8 cellular contexts compared by ENCODE assay signal in genomic region chr6:52994031-52994788, GRCh38. TPM values are rescaled to one million over a fixed set of nuclear protein-coding genes. Genes with fewer than 3 reads are reported as not detected.
A peak's percentile ranks its signal among the peaks of the same experiment; 100 is the strongest.
DNase-seq lines count a peak whose midpoint lies in the region; ATAC-seq, FAIRE-seq and TF ChIP-seq lines count a peak whose summit lies in the region.

No MANE protein-coding gene starts in this region.

- H3K9me3 Mint-ChIP-seq in Calu3 (ENCODE audit: low read depth, unreplicated experiment) (no peaks in the 10 kb centered on the region), memory B cell (peaks cover 1% of the 10 kb centered on the region), type B pancreatic cell (peaks cover 4% of the 10 kb centered on the region)

- ATAC-seq in memory B cell (ENCODE audit: low read depth), result no peak

- H3K4me1 ChIP-seq in HEK293 (ENCODE audit: control insufficient read depth, insufficient read depth, low read length), result 0 out of 2 replicates have a peak, but pooled peaks cover 4% of the 10 kb centered on the region

- POLR2A ChIA-PET in HEK293 (lab: Yijun Ruan, JAX), result interaction anchor here (0.6 to 3.4 kb wide), 4 partner anchors 8 to 148 kb away, joined by 3 to 32 read pairs (median 6); partner anchors contain the start of gene FBXO9

- H3K27ac ChIP-seq in HEK293 (ENCODE audit: extremely low read depth, low read depth, low read length), result peak overlapping the region; percentile 64

- no peak for TF ChIP-seq CTCF in Calu3 (IDR thresholded peaks at IDR 0.05; ENCODE audit: unreplicated experiment)
- TF ChIP-seq CTCF in HEK293 (tag by site-specific recombination; IDR thresholded peaks at IDR 0.05), result no peak
- no peak for TF ChIP-seq CTCF in type B pancreatic cell (conservative IDR thresholded peaks at IDR 0.05)

- FAIRE-seq in H54 (lab: Jason Lieb, UNC), result no peak

- peak overlapping the region; percentile 62 for H3K4me3 ChIP-seq in HEK293 (ENCODE audit: low read depth, low read length)

- H3K9me3 ChIP-seq in HEK293 (ENCODE audit: control insufficient read depth, insufficient read depth, low read depth, low read length), result no peaks in the 10 kb centered on the region

- H3K36me3 Mint-ChIP-seq in Calu3 (ENCODE audit: insufficient read depth, unreplicated experiment) (peaks cover 28% of the 10 kb centered on the region), memory B cell (no peaks in the 10 kb centered on the region), type B pancreatic cell (peaks cover 28% of the 10 kb centered on the region)

- H3K27ac Mint-ChIP-seq in Calu3 (ENCODE audit: unreplicated experiment), result peak overlapping the region; percentile 88
- H3K27ac Mint-ChIP-seq in memory B cell, result peak overlapping the region; percentile 100
- peak overlapping the region; percentile 100 for H3K27ac Mint-ChIP-seq in type B pancreatic cell

- DNase-seq in Calu3, result no peak
- peak; percentile 61 for DNase-seq in RKO (ENCODE audit: low spot score)
- peak; percentile 54 for DNase-seq in ecto neural progenitor cell (ENCODE audit: low spot score)
- no peak for DNase-seq in memory B cell (ENCODE audit: low spot score in 2 of 2)
- no peak for DNase-seq in type B pancreatic cell (ENCODE audit: extremely low spot score, unreplicated experiment)
- DNase-seq in NCI-H2029 (lab: John Stamatoyannopoulos, UW), result no peak
- DNase-seq in H54 (ENCODE audit: insufficient read length, low spot score), result no peak

- H3K4me3 Mint-ChIP-seq in Calu3 (ENCODE audit: low read depth, unreplicated experiment) (peak overlapping the region; percentile 84), memory B cell (peak overlapping the region; percentile 91), type B pancreatic cell (peak overlapping the region; percentile 96)

- H3K27me3 Mint-ChIP-seq in Calu3 (ENCODE audit: unreplicated experiment) (peaks cover 8% of the 10 kb centered on the region), memory B cell (no peaks in the 10 kb centered on the region), type B pancreatic cell (peaks cover 6% of the 10 kb centered on the region)

- CTCF ChIA-PET in Calu3 (lab: Charles Lee), result interaction anchor here (1.4 kb wide), 1 partner anchor 112 kb away, joined by 3 read pairs; no protein-coding TSS in a partner anchor
- CTCF ChIA-PET in HEK293 (lab: Yijun Ruan, JAX), result interaction anchor here (0.6 to 3.2 kb wide), 25 partner anchors 10 to 734 kb away, joined by 3 to 22 read pairs (median 4); partner anchors contain the start of gene GSTA5

- peaks cover 0 to 18% of the 10 kb centered on the region in 2 experiments; a peak in 1 of 3 replicates for H3K36me3 ChIP-seq in HEK293 (ENCODE audit: control insufficient read depth in 2 of 2, insufficient read depth in 1 of 2, low read length in 2 of 2)

- no peak for TF ChIP-seq POLR2A in H54 (IDR thresholded peaks at IDR 0.05; ENCODE audit: low read depth, low read length)

- H3K4me1 Mint-ChIP-seq in Calu3 (ENCODE audit: low read depth, unreplicated experiment) (peaks cover 31% of the 10 kb centered on the region), memory B cell (peaks cover 15% of the 10 kb centered on the region), type B pancreatic cell (ENCODE audit: unreplicated experiment) (peaks cover 35% of the 10 kb centered on the region)

- BruUV-seq in Calu3 (replicated peaks; lab: Mats Ljungman, UMichigan), result no TSS peak

- intact Hi-C loops in Calu3 (cut with micrococcal nuclease; ENCODE audit: unreplicated experiment), result loop anchor here (5.0 to 10.0 kb wide), 2 partner anchors 112 to 269 kb away; no protein-coding TSS in a partner anchor

TF ChIP-seq in HEK293, 187 proteins besides CTCF, POLR2A, EP300 and RAD21 (continues in another document):
- TF ChIP-seq ZNF585B (tag by site-specific recombination; IDR thresholded peaks at IDR 0.05) (no peak), ZNF184 (tag by site-specific recombination; IDR thresholded peaks at IDR 0.05) (no peak), KLF16 (tag by site-specific recombination; IDR thresholded peaks at IDR 0.05) (no peak), ZBTB20 (tag by site-specific recombination; IDR thresholded peaks at IDR 0.05) (0 out of 2 replicates have a peak, but pooled peaks have one; percentile 4), YY1 (tag by site-specific recombination; IDR thresholded peaks at IDR 0.05) (peak; percentile 72; the same call in 1 of the 2 replicates), ZBTB17 (tag by site-specific recombination; IDR thresholded peaks at IDR 0.05) (no peak; the same call in 1 of the 2 replicates), ZNF214 (tag by site-specific recombination; IDR thresholded peaks at IDR 0.05; ENCODE audit: borderline replicate concordance) (no peak), ZSCAN16 (tag by site-specific recombination; IDR thresholded peaks at IDR 0.05) (no peak), ZFP41 (tag by site-specific recombination; IDR thresholded peaks at IDR 0.05; ENCODE audit: borderline replicate concordance) (no peak), GLIS1 (tag by site-specific recombination; IDR thresholded peaks at IDR 0.05) (no peak), ZNF362 (tag by site-specific recombination; IDR thresholded peaks at IDR 0.05) (peak; percentile 73; the same call in 1 of the 2 replicates), ZNF335 (tag by site-specific recombination; conservative IDR thresholded peaks at IDR 0.05) (0 out of 2 replicates have a peak, but pooled peaks have one; percentile 10), AEBP2 (tag by site-specific recombination; IDR thresholded peaks at IDR 0.05; ENCODE audit: borderline replicate concordance) (no peak), PRDM10 (tag by site-specific recombination; IDR thresholded peaks at IDR 0.05) (peak; percentile 94)

RNA-seq across cellular contexts. Expression of gene GSTA4, which starts 0.9 kb away (rescaled TPM):
- total RNA-seq in Calu3 (2022), result 0.38 TPM in 1 of 2 replicates, not detected in the other
- 51.0 and 72.9 TPM in 2 replicates for total RNA-seq in type B pancreatic cell (ENCODE audit: low replicate concordance)

Comparison
In these comparisons a context has a peak if more than half of its experiments do, and no peak if none do; other contexts are left out.
1. DNase-seq: peak in RKO (single experiment) and ecto neural progenitor cell (single experiment); none in Calu3 (single experiment), memory B cell (0 of 2), type B pancreatic cell (single experiment), NCI-H2029 (single experiment) and H54 (single experiment).
2. RNA of gene GSTA4, which starts 0.9 kb away (total RNA-seq): 51.0 to 72.9 TPM in type B pancreatic cell; 0.38 TPM in Calu3; every median in the first group is over 10 times any median in the second.
3. Peak in every context shown above with its lines, with median percentiles within 50 percentile points of each other: H3K27ac Mint-ChIP-seq and H3K4me3 Mint-ChIP-seq.